ENCODE assay signal across 1 cellular context in the genomic region with DNA sequence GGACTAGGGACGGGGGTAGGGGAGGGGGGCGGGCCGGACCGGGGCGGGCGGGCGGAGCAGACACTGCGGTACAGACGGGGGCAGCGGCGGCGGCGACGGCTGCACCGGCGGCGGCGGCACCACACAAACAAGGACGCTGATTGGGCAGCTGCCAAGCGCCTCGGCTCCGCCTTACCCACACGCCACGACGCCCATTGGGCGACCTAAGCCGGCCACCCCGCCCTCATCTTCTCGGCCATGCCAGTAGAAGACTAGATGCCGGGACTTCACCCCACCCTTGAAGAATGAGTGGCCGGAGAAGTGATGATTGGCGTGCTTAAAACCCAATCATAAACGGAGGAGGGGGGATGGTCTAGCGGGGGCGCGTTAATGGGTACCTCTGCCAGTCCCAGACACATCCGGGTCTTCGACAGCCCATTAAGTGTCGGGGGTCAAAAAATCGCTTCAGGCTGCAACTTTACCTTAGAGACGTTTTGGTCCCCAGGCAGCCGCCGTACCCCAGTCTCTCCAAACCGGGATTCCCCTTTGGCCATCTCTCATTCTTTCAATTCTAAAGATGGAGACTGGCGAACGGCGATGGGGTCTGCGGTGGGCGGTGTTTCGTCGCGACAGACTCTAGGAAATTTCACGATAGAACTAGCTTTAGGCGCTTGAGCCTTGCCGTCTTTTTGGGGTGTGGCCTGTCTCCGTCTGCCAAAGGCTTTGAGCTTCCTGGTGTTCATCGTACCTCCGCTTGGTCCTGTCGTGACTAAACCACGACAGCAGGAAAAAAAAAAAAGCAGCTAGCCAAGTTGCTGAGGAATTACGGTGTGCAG.
A peak's percentile ranks its signal among the peaks of the same experiment; 100 is the strongest.
TF ChIP-seq lines count a peak whose summit lies in the region.

Gene GATAD2B (minus strand): TSS at position 135 of the 815 bp plus-strand sequence. CDS start 94,625 bp downstream, outside the sequence.

TF ChIP-seq in HepG2, 621 proteins besides CTCF, POLR2A, EP300 and RAD21 (continued from another document and continues in another):
- peak; percentile 30 for TF ChIP-seq ZNF18 (CRISPR knock-in tag; IDR thresholded peaks at IDR 0.05; ENCODE audit: insufficient replicate concordance)
- TF ChIP-seq, protein P1, sequence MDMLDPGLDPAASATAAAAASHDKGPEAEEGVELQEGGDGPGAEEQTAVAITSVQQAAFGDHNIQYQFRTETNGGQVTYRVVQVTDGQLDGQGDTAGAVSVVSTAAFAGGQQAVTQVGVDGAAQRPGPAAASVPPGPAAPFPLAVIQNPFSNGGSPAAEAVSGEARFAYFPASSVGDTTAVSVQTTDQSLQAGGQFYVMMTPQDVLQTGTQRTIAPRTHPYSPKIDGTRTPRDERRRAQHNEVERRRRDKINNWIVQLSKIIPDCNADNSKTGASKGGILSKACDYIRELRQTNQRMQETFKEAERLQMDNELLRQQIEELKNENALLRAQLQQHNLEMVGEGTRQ (IDR thresholded peaks at IDR 0.05; ENCODE audit: low read depth, low read length), result no peak
- TF ChIP-seq, protein P1 (CRISPR knock-in tag; IDR thresholded peaks at IDR 0.05; ENCODE audit: borderline replicate concordance), result peak; percentile 19; the same call in 1 of the 2 replicates
- TF ChIP-seq ZNF639 (CRISPR knock-in tag; conservative IDR thresholded peaks at IDR 0.05), result peak; percentile 73
- peak; percentile 75 for TF ChIP-seq POLR2G (IDR thresholded peaks at IDR 0.05; ENCODE audit: low read depth, low read length)
- TF ChIP-seq ZNF891 (CRISPR knock-in tag; IDR thresholded peaks at IDR 0.05), result no peak
- no peak; the same call in 1 of the 2 replicates for TF ChIP-seq ETV6 (CRISPR knock-in tag; conservative IDR thresholded peaks at IDR 0.05)
- TF ChIP-seq NFKB2 (CRISPR knock-in tag; IDR thresholded peaks at IDR 0.05; ENCODE audit: borderline replicate concordance), result peak; percentile 51; the same call in 1 of the 2 replicates
- no peak for TF ChIP-seq ZNF879 (CRISPR knock-in tag; IDR thresholded peaks at IDR 0.05)
- 0 out of 2 replicates have a peak, but pooled peaks have one; percentile 69 for TF ChIP-seq ZNF224 (CRISPR knock-in tag; IDR thresholded peaks at IDR 0.05)
- TF ChIP-seq, protein P2, sequence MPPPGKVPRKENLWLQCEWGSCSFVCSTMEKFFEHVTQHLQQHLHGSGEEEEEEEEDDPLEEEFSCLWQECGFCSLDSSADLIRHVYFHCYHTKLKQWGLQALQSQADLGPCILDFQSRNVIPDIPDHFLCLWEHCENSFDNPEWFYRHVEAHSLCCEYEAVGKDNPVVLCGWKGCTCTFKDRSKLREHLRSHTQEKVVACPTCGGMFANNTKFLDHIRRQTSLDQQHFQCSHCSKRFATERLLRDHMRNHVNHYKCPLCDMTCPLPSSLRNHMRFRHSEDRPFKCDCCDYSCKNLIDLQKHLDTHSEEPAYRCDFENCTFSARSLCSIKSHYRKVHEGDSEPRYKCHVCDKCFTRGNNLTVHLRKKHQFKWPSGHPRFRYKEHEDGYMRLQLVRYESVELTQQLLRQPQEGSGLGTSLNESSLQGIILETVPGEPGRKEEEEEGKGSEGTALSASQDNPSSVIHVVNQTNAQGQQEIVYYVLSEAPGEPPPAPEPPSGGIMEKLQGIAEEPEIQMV (CRISPR knock-in tag; IDR thresholded peaks at IDR 0.05; ENCODE audit: low read depth), result no peak
- 0 out of 2 replicates have a peak, but pooled peaks have one; percentile 21 for TF ChIP-seq ZNF770 (CRISPR knock-in tag; IDR thresholded peaks at IDR 0.05)
- TF ChIP-seq CCDC6 (CRISPR knock-in tag; IDR thresholded peaks at IDR 0.05), result 0 out of 2 replicates have a peak, but pooled peaks have one; percentile 11
- TF ChIP-seq SKI (IDR thresholded peaks at IDR 0.05; ENCODE audit: partially characterized antibody), result peak; percentile 87
- TF ChIP-seq KLF15 (CRISPR knock-in tag; IDR thresholded peaks at IDR 0.05; ENCODE audit: borderline replicate concordance), result no peak
- TF ChIP-seq THAP7 (CRISPR knock-in tag; IDR thresholded peaks at IDR 0.05), result peak; percentile 67; the same call in 1 of the 2 replicates
- TF ChIP-seq MAX (IDR thresholded peaks at IDR 0.05), result peak; percentile 9; the same call in 1 of the 2 replicates
- TF ChIP-seq POLR2AphosphoS5 (IDR thresholded peaks at IDR 0.05; ENCODE audit: low read depth, low read length), result peak; percentile 78
- no peak for TF ChIP-seq ZNF205 (CRISPR knock-in tag; IDR thresholded peaks at IDR 0.05)
- 0 out of 2 replicates have a peak, but pooled peaks have one; percentile 17 for TF ChIP-seq ZFP36L1 (CRISPR knock-in tag; IDR thresholded peaks at IDR 0.05)
- TF ChIP-seq HNRNPH1 (optimal IDR thresholded peaks at IDR 0.05; ENCODE audit: low read depth, low read length), result no peak
- TF ChIP-seq HNRNPK (IDR thresholded peaks at IDR 0.05; ENCODE audit: low read depth, low read length, poor library complexity, severe bottlenecking), result peak; percentile 33
- peak; percentile 68; the same call in 1 of the 2 replicates for TF ChIP-seq MXD4 (CRISPR knock-in tag; IDR thresholded peaks at IDR 0.05)
- TF ChIP-seq SPEN (CRISPR knock-in tag; IDR thresholded peaks at IDR 0.05; ENCODE audit: low read depth), result peak; percentile 87; the same call in 1 of the 2 replicates
- no peak; the same call in 1 of the 2 replicates for TF ChIP-seq FOXO1 (CRISPR knock-in tag; IDR thresholded peaks at IDR 0.05)
- 0 out of 2 replicates have a peak, but pooled peaks have one; percentile 62 for TF ChIP-seq HNRNPL (IDR thresholded peaks at IDR 0.05; ENCODE audit: low read depth, low read length)
- TF ChIP-seq ZNF580 (CRISPR knock-in tag; IDR thresholded peaks at IDR 0.05; ENCODE audit: borderline replicate concordance, low read depth), result peak; percentile 68; the same call in 1 of the 2 replicates
- TF ChIP-seq FOXP4 (CRISPR knock-in tag; IDR thresholded peaks at IDR 0.05), result peak; percentile 3; the same call in 1 of the 2 replicates
- TF ChIP-seq KDM5A (IDR thresholded peaks at IDR 0.05; ENCODE audit: borderline replicate concordance, low read length), result peak; percentile 57
- TF ChIP-seq ESRRA (CRISPR knock-in tag; IDR thresholded peaks at IDR 0.05; ENCODE audit: low read depth), result peak; percentile 49; the same call in 1 of the 2 replicates
- no peak for TF ChIP-seq ISL2 (CRISPR knock-in tag; IDR thresholded peaks at IDR 0.05)
- peak in 1 of 2 experiments; percentile 36; a peak in 1 of 4 replicates for TF ChIP-seq REST (IDR thresholded peaks at IDR 0.05; ENCODE audit: borderline replicate concordance in 1 of 2, low read depth in 1 of 2, low read length in 2 of 2)
- TF ChIP-seq RFX5 (IDR thresholded peaks at IDR 0.05; ENCODE audit: low read depth, low read length), result 0 out of 2 replicates have a peak, but pooled peaks have one; percentile 44
- TF ChIP-seq DMAP1 (CRISPR knock-in tag; IDR thresholded peaks at IDR 0.05), result peak; percentile 64; the same call in 1 of the 2 replicates
